In the genomic region with DNA sequence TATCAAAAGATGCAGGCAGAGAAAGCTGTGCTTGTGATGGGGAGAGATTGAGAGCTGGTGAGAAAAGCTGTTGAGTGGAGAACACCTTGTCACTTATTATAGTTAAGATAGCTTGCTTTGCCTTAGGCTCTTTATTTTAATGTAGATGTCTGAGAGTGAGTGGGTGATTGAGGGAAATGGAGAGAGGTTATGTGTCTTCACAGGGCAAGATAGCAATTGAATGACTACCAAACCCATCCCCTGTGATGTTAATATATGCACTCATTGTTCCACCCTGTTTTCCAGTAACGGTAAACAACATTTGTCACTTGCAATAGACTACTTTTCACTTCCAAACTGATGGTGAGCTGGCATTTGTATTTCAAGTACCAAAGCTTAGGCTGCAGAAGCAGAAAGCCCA, we compare ENCODE assay signal across 25 cellular contexts.
DNase-seq lines count a peak whose midpoint lies in the region; ATAC-seq, FAIRE-seq and TF ChIP-seq lines count a peak whose summit lies in the region.
"Had no signal": no experiment of that assay in that cellular context is flagged by ENCODE, and none has a peak within 500 bp of the region (broad histone marks: within the 10 kb centered on the region; RNA-seq: fewer than 3 reads in every experiment).

No MANE protein-coding gene starts in this region.

- H3K27ac Mint-ChIP-seq in H9 (peak overlapping the region; percentile 22 to 57 (median 49); a peak in 5 of 7 replicates), WTC11 (0 out of 2 replicates have a peak overlapping the region, but pooled peaks have one; percentile 10)
- H3K27ac Mint-ChIP-seq in stimulated activated naive B cell treated with anti-CD40 and anti-IgM and Interleukin-4, amounts not matched to agents 10 μg/mL and 1 μg/mL and 100 μg/mL, for 72 hours = no peak overlapping the region
- H3K27ac Mint-ChIP-seq: B cell; CD8-positive, alpha-beta T cell; IgD-negative memory B cell had no signal

- no peaks in the 10 kb centered on the region for H3K9me3 ChIP-seq in H9 (ENCODE audit: control insufficient read depth, low read depth, low read length)
- no peaks in the 10 kb centered on the region for H3K9me3 ChIP-seq in small intestine (ENCODE audit: control insufficient read depth, low read depth)
- H3K9me3 ChIP-seq: BLaER1 treated with 17β-estradiol and CSF1 and Interleukin-3, amounts not matched to agents 10 nM and 100 nM had no signal

- no peak overlapping the region for H3K18ac ChIP-seq in H9 (ENCODE audit: insufficient read length, low read depth, low read length)

- peak; percentile 1 for DNase-seq in ELF-1 (ENCODE audit: low read depth, low spot score)
- DNase-seq in H9 = no peak
- no peak for DNase-seq in WTC11 (ENCODE audit: low spot score)
- peak; percentile 12 for DNase-seq in iPS-NIHi7 (ENCODE audit: extremely low spot score)
- DNase-seq in small intestine = no peak
- no peak for DNase-seq in stimulated activated naive B cell treated with anti-CD40 and anti-IgM and Interleukin-4, amounts not matched to agents 10 μg/mL and 1 μg/mL and 100 μg/mL, for 72 hours
- no peak for DNase-seq in HT-29 (ENCODE audit: low spot score)
- no peak for DNase-seq in germinal center (ENCODE audit: low spot score)
- DNase-seq: 8988T; CD8-positive, alpha-beta T cell; DMS 273 treated with DMSO at 0.1 percent for 48 hours; DND-41; EL; GOT3; HCEC 1CT; KBM-7 had no signal

- no peaks in the 10 kb centered on the region for H3K36me3 ChIP-seq in small intestine (ENCODE audit: control insufficient read depth in 2 of 2, insufficient read depth in 2 of 2, low read length in 2 of 2)
- H3K36me3 ChIP-seq: BLaER1 treated with 17β-estradiol and CSF1 and Interleukin-3, amounts not matched to agents 10 nM and 100 nM had no signal

- H3K4me3 Mint-ChIP-seq in H9 (no peak overlapping the region), WTC11 (no peak overlapping the region)
- H3K4me3 Mint-ChIP-seq in stimulated activated naive B cell treated with anti-CD40 and anti-IgM and Interleukin-4, amounts not matched to agents 10 μg/mL and 1 μg/mL and 100 μg/mL, for 72 hours = no peak overlapping the region
- H3K4me3 Mint-ChIP-seq: B cell; CD8-positive, alpha-beta T cell; IgD-negative memory B cell had no signal

- no peak overlapping the region for H3K14ac ChIP-seq in H9 (ENCODE audit: insufficient read depth, low read length)

- no peak overlapping the region for H3K9ac ChIP-seq in H9 (ENCODE audit: extremely low read depth, insufficient read length, low read length)
- H3K9ac ChIP-seq: BLaER1 treated with 17β-estradiol and CSF1 and Interleukin-3, amounts not matched to agents 10 nM and 100 nM had no signal

- no peak overlapping the region for H2BK20ac ChIP-seq in H9 (ENCODE audit: low read depth, low read length, poor library complexity, severe bottlenecking)

- TF ChIP-seq CTCF in H9 (conservative IDR thresholded peaks at IDR 0.05) (no peak), WTC11 (IDR thresholded peaks at IDR 0.05) (no peak)

- H4K8ac ChIP-seq in H9 (replicated peaks; ENCODE audit: insufficient read length, low read depth, low read length) = no peak overlapping the region

- H4K5ac ChIP-seq in H9 (ENCODE audit: insufficient read length, low read depth, low read length) = no peak overlapping the region

- no peaks in the 10 kb centered on the region for H3K79me2 ChIP-seq in H9 (ENCODE audit: insufficient read depth, low read length)

- H3K79me1 ChIP-seq in H9 (ENCODE audit: insufficient read depth, low read depth, low read length, poor library complexity, severe bottlenecking) = no peaks in the 10 kb centered on the region

- H3K4me1 Mint-ChIP-seq in H9 (peaks cover 16 to 19% of the 10 kb centered on the region in 2 experiments), WTC11 (peaks cover 24% of the 10 kb centered on the region)
- H3K4me1 Mint-ChIP-seq in stimulated activated naive B cell treated with anti-CD40 and anti-IgM and Interleukin-4, amounts not matched to agents 10 μg/mL and 1 μg/mL and 100 μg/mL, for 72 hours = no peaks in the 10 kb centered on the region
- H3K4me1 Mint-ChIP-seq: B cell, IgD-negative memory B cell had no signal

- ATAC-seq in WTC11 = peak; percentile 78
- ATAC-seq in stimulated activated naive B cell treated with anti-CD40 and anti-IgM and Interleukin-4, amounts not matched to agents 10 μg/mL and 1 μg/mL and 100 μg/mL, for 72 hours (replicated peaks) = no peak
- ATAC-seq: CD8-positive, alpha-beta T cell; HepG2 had no signal

- H3K27me3 Mint-ChIP-seq in H9 (ENCODE audit: low read depth) (no peaks in the 10 kb centered on the region), WTC11 (ENCODE audit: low read depth) (no peaks in the 10 kb centered on the region)
- no peaks in the 10 kb centered on the region for H3K27me3 Mint-ChIP-seq in stimulated activated naive B cell treated with anti-CD40 and anti-IgM and Interleukin-4, amounts not matched to agents 10 μg/mL and 1 μg/mL and 100 μg/mL, for 72 hours
- H3K27me3 Mint-ChIP-seq: B cell, IgD-negative memory B cell had no signal

- H3K9me3 Mint-ChIP-seq in H9 (no peaks in the 10 kb centered on the region; a peak in 1 of 5 replicates), WTC11 (no peaks in the 10 kb centered on the region)
- H3K9me3 Mint-ChIP-seq in stimulated activated naive B cell treated with anti-CD40 and anti-IgM and Interleukin-4, amounts not matched to agents 10 μg/mL and 1 μg/mL and 100 μg/mL, for 72 hours = no peaks in the 10 kb centered on the region

- no peak for FAIRE-seq in small intestine (lab: Jason Lieb, UNC)
- FAIRE-seq: G401.6, GM12891, GM18507, HepG2, HTR-8/SVneo had no signal

- H3K56ac ChIP-seq in H9 (ENCODE audit: insufficient read length, low read depth, low read length) = no peak overlapping the region

- no peaks in the 10 kb centered on the region for H3K27me3 ChIP-seq in H9 (ENCODE audit: insufficient read depth, low read length)
- H3K27me3 ChIP-seq in small intestine (ENCODE audit: control insufficient read depth in 2 of 2, insufficient read depth in 2 of 2, low read length in 2 of 2) = no peaks in the 10 kb centered on the region
- H3K27me3 ChIP-seq: BLaER1 treated with 17β-estradiol and CSF1 and Interleukin-3, amounts not matched to agents 10 nM and 100 nM had no signal

- no peaks in the 10 kb centered on the region for H4K20me1 ChIP-seq in H9 (ENCODE audit: control insufficient read depth, insufficient read depth, insufficient read length)
- H4K20me1 ChIP-seq: BLaER1 treated with 17β-estradiol and CSF1 and Interleukin-3, amounts not matched to agents 10 nM and 100 nM had no signal

- H2BK12ac ChIP-seq in H9 (ENCODE audit: insufficient read length, low read depth, low read length) = no peak overlapping the region

- H3K27ac ChIP-seq in H9 (ENCODE audit: insufficient read length, low read depth, low read length) = no peak overlapping the region
- H3K27ac ChIP-seq in small intestine (ENCODE audit: low read depth in 1 of 2, low read length in 1 of 2) = no peak overlapping the region
- H3K27ac ChIP-seq: BLaER1 treated with 17β-estradiol and CSF1 and Interleukin-3, amounts not matched to agents 10 nM and 100 nM; HL-60 had no signal

- no peak overlapping the region for H2BK120ac ChIP-seq in H9 (ENCODE audit: low read depth, low read length, poor library complexity, severe bottlenecking)

- H2BK5ac ChIP-seq in H9 (ENCODE audit: insufficient read length, low read length) = no peak overlapping the region

- no peak overlapping the region for H3T11ph ChIP-seq in H9 (ENCODE audit: low read length)

- no peak overlapping the region for H2AK5ac ChIP-seq in H9 (ENCODE audit: insufficient read length, low read length)

- no peak overlapping the region for H4K91ac ChIP-seq in H9 (ENCODE audit: insufficient read length, low read depth, low read length)

- WGBS in H9 (ENCODE audit: extremely low coverage, insufficient read length, low lambda C conversion rate) = no CpG with 5 or more reads among the region's 1 CpG
- 61 to 79% (median 73%) methylated on average over 1 of the region's 1 CpG for WGBS in small intestine, 3 donors

- no peak overlapping the region for H2AFZ ChIP-seq in H9 (ENCODE audit: low read length)

- H3K23ac ChIP-seq in H9 (ENCODE audit: insufficient read length, low read depth, low read length) = no peak overlapping the region

- H3K4ac ChIP-seq in H9 (ENCODE audit: low read depth, low read length) = no peak overlapping the region

- H2BK15ac ChIP-seq in H9 (ENCODE audit: low read depth, low read length) = no peak overlapping the region

- H3K4me1 ChIP-seq in H9 (ENCODE audit: insufficient read depth, low read length) (peaks cover 4% of the 10 kb centered on the region; the same call in 1 of the 2 replicates), small intestine (ENCODE audit: control insufficient read depth in 2 of 2, insufficient read depth in 1 of 2, low read depth in 1 of 2, low read length in 1 of 2) (no peaks in the 10 kb centered on the region)
- H3K4me1 ChIP-seq: BLaER1 treated with 17β-estradiol and CSF1 and Interleukin-3, amounts not matched to agents 10 nM and 100 nM had no signal

- CTCF ChIA-PET in WTC11 (lab: Charles Lee) = no interaction called here

- no peaks in the 10 kb centered on the region for H3K36me3 Mint-ChIP-seq in H9 (ENCODE audit: insufficient read depth in 1 of 3, low read depth in 3 of 3)
- no peaks in the 10 kb centered on the region for H3K36me3 Mint-ChIP-seq in WTC11
- no peaks in the 10 kb centered on the region for H3K36me3 Mint-ChIP-seq in stimulated activated naive B cell treated with anti-CD40 and anti-IgM and Interleukin-4, amounts not matched to agents 10 μg/mL and 1 μg/mL and 100 μg/mL, for 72 hours
- H3K36me3 Mint-ChIP-seq: CD8-positive, alpha-beta T cell; IgD-negative memory B cell had no signal

- H3K23me2 ChIP-seq in H9 (ENCODE audit: insufficient read length, low read depth, low read length, poor library complexity, severe bottlenecking) = no peaks in the 10 kb centered on the region

- H3K4me3 ChIP-seq in small intestine (ENCODE audit: low read depth in 1 of 2, low read length in 2 of 2) = no peak overlapping the region
- H3K4me3 ChIP-seq: BLaER1 treated with 17β-estradiol and CSF1 and Interleukin-3, amounts not matched to agents 10 nM and 100 nM had no signal

- POLR2A ChIA-PET in WTC11 (lab: Charles Lee) = no interaction called here

- H3K4me2 ChIP-seq in H9 (ENCODE audit: insufficient read depth, insufficient read length, low read length) = no peak overlapping the region
- H3K4me2 ChIP-seq: BLaER1 treated with 17β-estradiol and CSF1 and Interleukin-3, amounts not matched to agents 10 nM and 100 nM had no signal

TF ChIP-seq in WTC11, 78 proteins besides CTCF, POLR2A, EP300 and RAD21 (continues in another document):
- TF ChIP-seq, protein P1, sequence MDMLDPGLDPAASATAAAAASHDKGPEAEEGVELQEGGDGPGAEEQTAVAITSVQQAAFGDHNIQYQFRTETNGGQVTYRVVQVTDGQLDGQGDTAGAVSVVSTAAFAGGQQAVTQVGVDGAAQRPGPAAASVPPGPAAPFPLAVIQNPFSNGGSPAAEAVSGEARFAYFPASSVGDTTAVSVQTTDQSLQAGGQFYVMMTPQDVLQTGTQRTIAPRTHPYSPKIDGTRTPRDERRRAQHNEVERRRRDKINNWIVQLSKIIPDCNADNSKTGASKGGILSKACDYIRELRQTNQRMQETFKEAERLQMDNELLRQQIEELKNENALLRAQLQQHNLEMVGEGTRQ (CRISPR knock-in tag; IDR thresholded peaks at IDR 0.05) = no peak
- TF ChIP-seq ZNF219 (CRISPR knock-in tag; IDR thresholded peaks at IDR 0.05; ENCODE audit: borderline replicate concordance) (no peak), OVOL2 (CRISPR knock-in tag; IDR thresholded peaks at IDR 0.05; ENCODE audit: borderline replicate concordance) (no peak)

Comparison
In these comparisons a context has a peak if more than half of its experiments do, and no peak if none do; other contexts are left out.
1. DNase-seq: peak in ELF-1 (single experiment) and iPS-NIHi7 (single experiment); none in H9 (single experiment), WTC11 (single experiment), small intestine (single experiment), stimulated activated naive B cell treated with anti-CD40 and anti-IgM and Interleukin-4, amounts not matched to agents 10 μg/mL and 1 μg/mL and 100 μg/mL, for 72 hours (single experiment), HT-29 (single experiment) and germinal center (single experiment).